In genomic region chr20:8842525-8842924, GRCh38 we compare ENCODE assay signal across 30 cellular contexts.
"Had no signal": no experiment of that assay in that cellular context is flagged by ENCODE, and none has a peak within 500 bp of the region (broad histone marks: within the 10 kb centered on the region; RNA-seq: fewer than 3 reads in every experiment).

No MANE protein-coding gene starts in this region.

- ATAC-seq: left cardiac atrium; mucosa of descending colon; naive thymus-derived CD4-positive, alpha-beta T cell; natural killer cell treated with Interleukin-12 subunit alpha and Interleukin-12 subunit beta and Interleukin-15 and Interleukin-18, amount 100 ng/mL, for 72 hours; pancreas; right cardiac atrium; sciatic nerve; stimulated activated naive B cell treated with anti-CD40 and anti-IgM and Interleukin-4, amounts not matched to agents 10 μg/mL and 1 μg/mL and 100 μg/mL, for 72 hours; stimulated activated naive CD8-positive, alpha-beta T cell treated with anti-CD3 and anti-CD28 coated beads, Interleukin-15, Interleukin-2, amounts not matched to agents 100 U/mL and 50 U/mL, for 24 hours had no signal

- H3K4me1 ChIP-seq: left ventricle myocardium inferior, pancreas, prostate gland, testis, transverse colon, upper lobe of left lung, vagina had no signal

- H3K27ac ChIP-seq: left ventricle myocardium inferior, pancreas, prostate gland, skin epidermis, stomach, testis, thyroid gland, transverse colon, upper lobe of left lung, vagina had no signal

- H3K4me3 ChIP-seq: left ventricle myocardium inferior, lung, mucosa of descending colon, pancreas, prostate gland, skin epidermis, stomach, testis, thyroid gland, transverse colon, upper lobe of left lung, vagina had no signal

- H3K9me3 ChIP-seq: left ventricle myocardium inferior, mucosa of descending colon, pancreas, prostate gland, stomach, testis, thyroid gland, transverse colon, upper lobe of left lung, vagina had no signal

- H3K27me3 ChIP-seq: pancreas, stomach, testis, thyroid gland, transverse colon, upper lobe of left lung, vagina had no signal

- H3K36me3 ChIP-seq: left ventricle myocardium inferior, pancreas, prostate gland, stomach, thyroid gland, transverse colon, upper lobe of left lung, vagina had no signal

- DNase-seq: hippocampal formation; kidney glomerular epithelial cell; left cardiac atrium; left ventricle myocardium inferior; mesendoderm; midbrain; mucosa of descending colon; naive thymus-derived CD4-positive, alpha-beta T cell; nucleus accumbens; pancreas; posterior cingulate gyrus; retina; right cardiac atrium; stimulated activated CD4-positive, alpha-beta T cell treated with anti-CD3 and anti-CD28 coated beads, Interleukin-12 subunit alpha, Interleukin-12 subunit beta, amount 100 ng/mL, for 4 hours; stimulated activated CD4-positive, alpha-beta T cell treated with anti-CD3 and anti-CD28 coated beads, Interleukin-15, amount 100 ng/mL, for 24 hours; stimulated activated CD4-positive, alpha-beta T cell treated with anti-CD3 and anti-CD28 coated beads, Interleukin-2, amount 100 ng/mL, for 24 hours; stimulated activated CD4-positive, alpha-beta T cell treated with anti-CD3 and anti-CD28 coated beads, Interleukin-4, amount 100 ng/mL, for 1 hour; stimulated activated naive B cell treated with anti-CD40 and anti-IgM and Interleukin-4, amounts not matched to agents 10 μg/mL and 1 μg/mL and 100 μg/mL, for 72 hours; stimulated activated naive CD8-positive, alpha-beta T cell treated with anti-CD3 and anti-CD28 coated beads, Interleukin-15, Interleukin-2, amounts not matched to agents 100 U/mL and 50 U/mL, for 24 hours; stomach; testis; thyroid gland; transverse colon; upper lobe of left lung had no signal
